18 cellular contexts compared by ENCODE assay signal in genomic region chr19:11397089-11397610, GRCh38. TPM values are rescaled to one million over a fixed set of nuclear protein-coding genes. Genes with fewer than 3 reads are reported as not detected.
DNase-seq lines count a peak whose midpoint lies in the region; ATAC-seq, FAIRE-seq and TF ChIP-seq lines count a peak whose summit lies in the region.
"Had no signal": no experiment of that assay in that cellular context is flagged by ENCODE, and none has a peak within 500 bp of the region (broad histone marks: within the 10 kb centered on the region; RNA-seq: fewer than 3 reads in every experiment).

No MANE protein-coding gene starts in this region.

- TF ChIP-seq CTCF in D721Med (IDR thresholded peaks at IDR 0.05; ENCODE audit: insufficient read depth, missing control alignments) (no peak), GM10266 (IDR thresholded peaks at IDR 0.05; ENCODE audit: control insufficient read depth, insufficient read depth, low read depth, missing control alignments) (no peak), H1 (IDR thresholded peaks at IDR 0.05; ENCODE audit: control extremely low read depth in 1 of 3, insufficient read depth in 1 of 3, low read depth in 1 of 3, low read length in 3 of 3) (no peak), osteoblast (IDR thresholded peaks at IDR 0.05; ENCODE audit: extremely low read depth, low read depth, low read length) (no peak)

- no peak overlapping the region for H3K27ac ChIP-seq in H1 (ENCODE audit: low read depth, low read length)
- H3K27ac ChIP-seq in osteoblast (ENCODE audit: low read depth, low read length) = no peak overlapping the region
- H3K27ac ChIP-seq in GM23248 = no peak overlapping the region
- H3K27ac ChIP-seq: KMS-11 had no signal

- H2AFZ ChIP-seq in H1 (ENCODE audit: low read length) (no peak overlapping the region), osteoblast (ENCODE audit: low read length) (no peak overlapping the region), GM23248 (no peak overlapping the region)

- H2BK12ac ChIP-seq in H1 (ENCODE audit: low read depth, low read length) = no peak overlapping the region

- H3K79me1 ChIP-seq in H1 (ENCODE audit: low read depth, low read length) = no peaks in the 10 kb centered on the region

- FAIRE-seq in D721Med (lab: Jason Lieb, UNC) = no peak
- no peak for FAIRE-seq in H1 (lab: Jason Lieb, UNC)
- FAIRE-seq: GM12891 had no signal

- H2BK5ac ChIP-seq in H1 (ENCODE audit: low read depth, low read length) = no peak overlapping the region

- H3K36me3 ChIP-seq in H1 (ENCODE audit: control insufficient read depth in 2 of 4, insufficient read depth in 4 of 4, low read length in 3 of 4) (peaks cover 0 to 24% (median 5%) of the 10 kb centered on the region in 4 experiments; a peak in 7 of 8 replicates), osteoblast (ENCODE audit: insufficient read depth, low read length) (no peaks in the 10 kb centered on the region), GM23248 (ENCODE audit: low read depth) (no peaks in the 10 kb centered on the region)
- H3K36me3 ChIP-seq: BE2C, HAP-1 had no signal

- no peaks in the 10 kb centered on the region for H3F3A ChIP-seq in GM23248 (ENCODE audit: insufficient read depth)

- peaks cover 0 to 2% (median 0%) of the 10 kb centered on the region in 4 experiments; a peak in 1 of 7 replicates for H3K4me1 ChIP-seq in H1 (replicated peaks in 1 of 4; ENCODE audit: control insufficient read depth in 3 of 4, insufficient read depth in 4 of 4, low read length in 3 of 4)
- H3K4me1 ChIP-seq in osteoblast (ENCODE audit: insufficient read depth, low read length) = no peaks in the 10 kb centered on the region
- no peaks in the 10 kb centered on the region for H3K4me1 ChIP-seq in GM23248 (ENCODE audit: insufficient read depth)
- H3K4me1 ChIP-seq: BE2C, HAP-1 had no signal

- no peak overlapping the region for H3K18ac ChIP-seq in H1 (ENCODE audit: extremely low read depth, low read length)

- in situ Hi-C loops in GM23248 (cut with MboI) = no loop called here

- no peaks in the 10 kb centered on the region for H3K79me2 ChIP-seq in H1 (ENCODE audit: control insufficient read depth in 1 of 2, insufficient read depth in 2 of 2, low read length in 2 of 2)
- H3K79me2 ChIP-seq in osteoblast (ENCODE audit: insufficient read depth, low read length) = no peaks in the 10 kb centered on the region
- no peaks in the 10 kb centered on the region for H3K79me2 ChIP-seq in GM23248 (ENCODE audit: insufficient read depth)

- no peak for TF ChIP-seq EP300 in H1 (IDR thresholded peaks at IDR 0.05; ENCODE audit: borderline replicate concordance in 1 of 2, low read depth in 2 of 2, low read length in 2 of 2)

- H2BK120ac ChIP-seq in H1 (replicated peaks; ENCODE audit: low read depth, low read length) = no peak overlapping the region

- ATAC-seq in GM18511 (IDR thresholded peaks at IDR 0.05; ENCODE audit: unreplicated experiment) = no peak

- H2AK5ac ChIP-seq in H1 (ENCODE audit: low read depth, low read length) = no peak overlapping the region

- H3K14ac ChIP-seq in H1 (ENCODE audit: insufficient read length) = no peak overlapping the region

- H3K4me3 ChIP-seq in H1 (ENCODE audit: extremely low read depth in 1 of 4, insufficient read depth in 2 of 4, low read depth in 3 of 4, low read length in 4 of 4) (no peak overlapping the region), osteoblast (ENCODE audit: insufficient read depth, low read length) (no peak overlapping the region), GM23248 (no peak overlapping the region)
- H3K4me3 ChIP-seq: HAP-1 had no signal

- H4K5ac ChIP-seq in H1 (ENCODE audit: insufficient read length, low read depth, low read length) = no peak overlapping the region

- no peak for TF ChIP-seq RAD21 in H1 (IDR thresholded peaks at IDR 0.05 in 1 of 2, conservative IDR thresholded peaks at IDR 0.05 in 1 of 2; ENCODE audit: low read depth in 2 of 2, low read length in 2 of 2)

- DNase-seq in D721Med (ENCODE audit: insufficient read length, low spot score) (peak; percentile 7), GM10266 (ENCODE audit: extremely low spot score) (peak; percentile 3), H1 (ENCODE audit: low read depth in 1 of 2, low spot score in 2 of 2) (no peak), osteoblast (ENCODE audit: insufficient read length, low spot score, missing footprints) (peak; percentile 4), GM23248 (no peak), OCI-M1 (lab: John Stamatoyannopoulos, UW) (no peak)
- DNase-seq: ACHN; BE2C; C1 segment of cervical spinal cord; CD4-positive, CD25-positive, alpha-beta regulatory T cell; DMS79 treated with DMSO at 0.1 percent for 48 hours; GF-D8; GOT3 had no signal

- no peak overlapping the region for H4K91ac ChIP-seq in H1 (replicated peaks; ENCODE audit: insufficient read length, low read length)

- H3K27me3 ChIP-seq in H1 (replicated peaks in 1 of 4; ENCODE audit: control insufficient read depth in 3 of 4, extremely low read depth in 1 of 4, insufficient read depth in 3 of 4, low read length in 3 of 4) (no peaks in the 10 kb centered on the region), osteoblast (ENCODE audit: insufficient read depth, low read length) (no peaks in the 10 kb centered on the region), GM23248 (replicated peaks; ENCODE audit: insufficient read depth) (no peaks in the 10 kb centered on the region)
- H3K27me3 ChIP-seq: BE2C had no signal

- no peak overlapping the region for H3K56ac ChIP-seq in H1 (replicated peaks; ENCODE audit: insufficient read length, low read depth, low read length)

- TF ChIP-seq POLR2A in H1 (IDR thresholded peaks at IDR 0.05; ENCODE audit: control extremely low read depth in 1 of 2, low read depth in 2 of 2, low read length in 2 of 2) = no peak

- no peaks in the 10 kb centered on the region for H3K9me2 ChIP-seq in GM23248 (ENCODE audit: insufficient read depth)

- WGBS in H1 (ENCODE audit: extremely low coverage in 1 of 2, insufficient coverage in 1 of 2, insufficient read length in 1 of 2, insufficient replicate concordance in 2 of 2, low coverage in 1 of 2, low lambda C conversion rate in 2 of 2, missing lambda C conversion rate in 1 of 2), 2 experiments = 92% methylated on average over 22 of the region's 22 CpGs; no CpG with 5 or more reads in 1 of the 2 experiments
- WGBS in GM23248 (ENCODE audit: low coverage in 1 of 2, low lambda C conversion rate in 2 of 2, missing lambda C conversion rate in 2 of 2), 2 experiments = 80% methylated on average over 20 to 22 of the region's 22 CpGs

- no peak overlapping the region for H2BK15ac ChIP-seq in H1 (ENCODE audit: low read length)

- peak overlapping the region; percentile 11; the same call in 1 of the 2 replicates for H4K8ac ChIP-seq in H1 (ENCODE audit: extremely low read depth, insufficient read depth, low read length)

- POLR2A ChIA-PET in H1 (lab: Charles Lee; ENCODE audit: partially characterized antibody) = interaction anchor here (0.6 to 2.1 kb wide), 6 partner anchors 10 to 1517 kb away, joined by 3 to 7 read pairs (median 5); partner anchors contain the start of genes CCDC159, EPOR and TMEM205

- H2BK20ac ChIP-seq in H1 (ENCODE audit: low read length) = no peak overlapping the region

- H3K9me3 ChIP-seq in H1 (ENCODE audit: insufficient read depth in 2 of 2, low read depth in 1 of 2, low read length in 1 of 2) = no peaks in the 10 kb centered on the region
- H3K9me3 ChIP-seq in osteoblast (ENCODE audit: low read depth, low read length) = no peaks in the 10 kb centered on the region
- no peaks in the 10 kb centered on the region for H3K9me3 ChIP-seq in GM23248 (ENCODE audit: low read depth)
- H3K9me3 ChIP-seq: BE2C, HAP-1 had no signal

- CTCF ChIA-PET in H1 (lab: Charles Lee; ENCODE audit: partially characterized antibody) = interaction anchor here (0.8 to 4.1 kb wide), 8 partner anchors 9 to 109 kb away, joined by 3 to 19 read pairs (median 4); partner anchors contain the start of genes ODAD3 and PRKCSH

- H3K23ac ChIP-seq in H1 (ENCODE audit: insufficient read length) = no peak overlapping the region

- H3K23me2 ChIP-seq in H1 (ENCODE audit: low read depth, low read length) = peaks cover 2% of the 10 kb centered on the region; the same call in 1 of the 2 replicates

- H3K4ac ChIP-seq in H1 (replicated peaks; ENCODE audit: insufficient read length, low read depth, low read length) = no peak overlapping the region

- H4K20me1 ChIP-seq in H1 (replicated peaks in 1 of 2; ENCODE audit: control insufficient read depth in 1 of 2, insufficient read depth in 2 of 2, low read length in 2 of 2) (no peaks in the 10 kb centered on the region), osteoblast (ENCODE audit: insufficient read depth, low read length) (no peaks in the 10 kb centered on the region), GM23248 (ENCODE audit: insufficient read depth) (no peaks in the 10 kb centered on the region)

- H3K4me2 ChIP-seq in H1 (ENCODE audit: insufficient read depth in 1 of 2, low read depth in 2 of 2, low read length in 2 of 2) (no peak overlapping the region), osteoblast (ENCODE audit: insufficient read depth, low read length) (no peak overlapping the region), GM23248 (ENCODE audit: unreplicated experiment) (no peak overlapping the region)
- H3K4me2 ChIP-seq: KMS-11 had no signal

- H3K9ac ChIP-seq in H1 (replicated peaks in 1 of 4; ENCODE audit: extremely low read depth in 1 of 4, low read depth in 3 of 4, low read length in 3 of 4) = no peak overlapping the region
- H3K9ac ChIP-seq in GM23248 = no peak overlapping the region
- H3K9ac ChIP-seq: KMS-11 had no signal

RNA-seq across cellular contexts. Expression of gene EPOR, which starts 13.0 kb away (rescaled TPM):
- total RNA-seq in H1 (2021; fragmentation: NEBNext Ultra II Directional; extraction: Animal tissue kit (Norgen Biotek cat#: 25700)) = 13.1 and 13.9 TPM in 2 replicates
- polyA plus RNA-seq in H1 (2011; rRNA removed) = 23.4 and 32.3 TPM in 2 replicates
- polyA plus RNA-seq in H1 (2011; cell fraction: cytosol; rRNA removed) = 19.0 TPM
- 55.0 TPM for polyA plus RNA-seq in H1 (2011; cell fraction: nucleus; rRNA removed)
- 12.4 to 18.7 TPM (median 16.6 TPM) in 4 replicates for polyA plus RNA-seq in H1 (2012, experiment 1 of 2)
- 16.9 TPM for polyA plus RNA-seq in H1 (2012, experiment 2 of 2)
- polyA plus RNA-seq in H1 (2013, experiment 1 of 2) = 11.1 TPM
- 11.9 TPM for polyA plus RNA-seq in H1 (2013, experiment 2 of 2)
- polyA minus RNA-seq in H1 (2011; rRNA and poly(A)+ RNA removed) = 6.0 and 6.9 TPM in 2 replicates
- polyA minus RNA-seq in H1 (2011; cell fraction: cytosol; rRNA and poly(A)+ RNA removed) = 13.9 TPM
- 11.4 TPM for polyA minus RNA-seq in H1 (2011; cell fraction: nucleus; rRNA and poly(A)+ RNA removed)
- total RNA-seq in osteoblast = 1.8 and 2.5 TPM in 2 replicates
- total RNA-seq in GM23248 (2014; rRNA removed; shearing (Covaris generic)) = 4.4 and 7.0 TPM in 2 replicates
- polyA plus RNA-seq in GM23248 (2016; fragmentation: Nextera tagmentation; extraction: Ambion mirVana) = 4.3 and 4.7 TPM in 2 replicates

RNA-seq across cellular contexts. Expression of gene RGL3, which starts 22.0 kb away (rescaled TPM):
- total RNA-seq in H1 (2021; fragmentation: NEBNext Ultra II Directional; extraction: Animal tissue kit (Norgen Biotek cat#: 25700)) = 40.9 and 47.8 TPM in 2 replicates
- 36.9 and 78.7 TPM in 2 replicates for polyA plus RNA-seq in H1 (2011; rRNA removed)
- 38.6 TPM for polyA plus RNA-seq in H1 (2011; cell fraction: cytosol; rRNA removed)
- 197 TPM for polyA plus RNA-seq in H1 (2011; cell fraction: nucleus; rRNA removed)
- 64.9 to 73.8 TPM (median 68.2 TPM) in 4 replicates for polyA plus RNA-seq in H1 (2012, experiment 1 of 2)
- polyA plus RNA-seq in H1 (2012, experiment 2 of 2) = 31.6 TPM
- polyA plus RNA-seq in H1 (2013, experiment 1 of 2) = 47.6 TPM
- polyA plus RNA-seq in H1 (2013, experiment 2 of 2) = 46.6 TPM
- polyA minus RNA-seq in H1 (2011; rRNA and poly(A)+ RNA removed) = 11.1 and 14.8 TPM in 2 replicates
- 29.8 TPM for polyA minus RNA-seq in H1 (2011; cell fraction: cytosol; rRNA and poly(A)+ RNA removed)
- 57.1 TPM for polyA minus RNA-seq in H1 (2011; cell fraction: nucleus; rRNA and poly(A)+ RNA removed)
- 0.29 and 0.36 TPM in 2 replicates for total RNA-seq in osteoblast
- total RNA-seq in GM23248 (2014; rRNA removed; shearing (Covaris generic)) = 0.54 and 5.9 TPM in 2 replicates
- polyA plus RNA-seq in GM23248 (2016; fragmentation: Nextera tagmentation; extraction: Ambion mirVana) = 0.43 and 1.4 TPM in 2 replicates
- total RNA-seq: CD4-positive, CD25-positive, alpha-beta regulatory T cell had no signal
- polyA plus RNA-seq: CD4-positive, CD25-positive, alpha-beta regulatory T cell had no signal

RNA-seq across cellular contexts. Expression of gene SWSAP1, which starts 22.7 kb away (rescaled TPM):
- 3.1 and 3.2 TPM in 2 replicates for total RNA-seq in H1 (2021; fragmentation: NEBNext Ultra II Directional; extraction: Animal tissue kit (Norgen Biotek cat#: 25700))
- polyA plus RNA-seq in H1 (2011; rRNA removed) = 5.1 and 5.2 TPM in 2 replicates
- 3.7 TPM for polyA plus RNA-seq in H1 (2011; cell fraction: cytosol; rRNA removed)
- 3.3 TPM for polyA plus RNA-seq in H1 (2011; cell fraction: nucleus; rRNA removed)
- polyA plus RNA-seq in H1 (2012, experiment 1 of 2) = 2.0 to 4.0 TPM (median 3.5 TPM) in 4 replicates
- polyA plus RNA-seq in H1 (2012, experiment 2 of 2) = 3.0 TPM
- 4.8 TPM for polyA plus RNA-seq in H1 (2013, experiment 1 of 2)
- polyA plus RNA-seq in H1 (2013, experiment 2 of 2) = 4.5 TPM
- polyA minus RNA-seq in H1 (2011; rRNA and poly(A)+ RNA removed) = 0.76 and 1.2 TPM in 2 replicates
- polyA minus RNA-seq in H1 (2011; cell fraction: cytosol; rRNA and poly(A)+ RNA removed) = 2.0 TPM
- polyA minus RNA-seq in H1 (2011; cell fraction: nucleus; rRNA and poly(A)+ RNA removed) = 2.6 TPM
- total RNA-seq in osteoblast = 0.72 and 0.88 TPM in 2 replicates
- total RNA-seq in GM23248 (2014; rRNA removed; shearing (Covaris generic)) = 0.32 TPM in 1 of 2 replicates, not detected in the other
- polyA plus RNA-seq in GM23248 (2016; fragmentation: Nextera tagmentation; extraction: Ambion mirVana) = 1.3 and 1.4 TPM in 2 replicates

RNA-seq across cellular contexts. Expression of gene ODAD3, which starts 37.8 kb away (rescaled TPM):
- 1.6 and 2.2 TPM in 2 replicates for total RNA-seq in H1 (2021; fragmentation: NEBNext Ultra II Directional; extraction: Animal tissue kit (Norgen Biotek cat#: 25700))
- 2.1 and 4.4 TPM in 2 replicates for polyA plus RNA-seq in H1 (2011; rRNA removed)
- polyA plus RNA-seq in H1 (2011; cell fraction: cytosol; rRNA removed) = 3.0 TPM
- 2.9 TPM for polyA plus RNA-seq in H1 (2011; cell fraction: nucleus; rRNA removed)
- polyA plus RNA-seq in H1 (2012, experiment 1 of 2) = 2.2 to 3.8 TPM (median 3.1 TPM) in 4 replicates
- 2.0 TPM for polyA plus RNA-seq in H1 (2012, experiment 2 of 2)
- 4.0 TPM for polyA plus RNA-seq in H1 (2013, experiment 1 of 2)
- polyA plus RNA-seq in H1 (2013, experiment 2 of 2) = 4.2 TPM
- 0.24 and 0.25 TPM in 2 replicates for polyA minus RNA-seq in H1 (2011; rRNA and poly(A)+ RNA removed)
- polyA minus RNA-seq in H1 (2011; cell fraction: cytosol; rRNA and poly(A)+ RNA removed) = 0.95 TPM
- polyA minus RNA-seq in H1 (2011; cell fraction: nucleus; rRNA and poly(A)+ RNA removed) = 0.30 TPM
- total RNA-seq in osteoblast = under 0.01 TPM in 2 replicates
- 0.54 TPM in 1 of 2 replicates, not detected in the other for total RNA-seq in GM23248 (2014; rRNA removed; shearing (Covaris generic))
- 0.44 and 0.95 TPM in 2 replicates for polyA plus RNA-seq in GM23248 (2016; fragmentation: Nextera tagmentation; extraction: Ambion mirVana)
- total RNA-seq: CD4-positive, CD25-positive, alpha-beta regulatory T cell; HT-29 had no signal
- polyA plus RNA-seq: CD4-positive, CD25-positive, alpha-beta regulatory T cell had no signal

RNA-seq across cellular contexts. Expression of gene PRKCSH, which starts 38.3 kb away (rescaled TPM):
- total RNA-seq in H1 (2021; fragmentation: NEBNext Ultra II Directional; extraction: Animal tissue kit (Norgen Biotek cat#: 25700)) = 337 and 341 TPM in 2 replicates
- polyA plus RNA-seq in H1 (2011; rRNA removed) (97.2 and 267 TPM in 2 replicates), GM23248 (2016; fragmentation: Nextera tagmentation; extraction: Ambion mirVana) (94.1 and 104 TPM in 2 replicates)
- 109 TPM for polyA plus RNA-seq in H1 (2011; cell fraction: cytosol; rRNA removed)
- 496 TPM for polyA plus RNA-seq in H1 (2011; cell fraction: nucleus; rRNA removed)
- 197 to 438 TPM (median 349 TPM) in 4 replicates for polyA plus RNA-seq in H1 (2012, experiment 1 of 2)
- polyA plus RNA-seq in H1 (2012, experiment 2 of 2) = 305 TPM
- 349 TPM for polyA plus RNA-seq in H1 (2013, experiment 1 of 2)
- 317 TPM for polyA plus RNA-seq in H1 (2013, experiment 2 of 2)
- polyA minus RNA-seq in H1 (2011; rRNA and poly(A)+ RNA removed) = 114 and 172 TPM in 2 replicates
- 276 TPM for polyA minus RNA-seq in H1 (2011; cell fraction: cytosol; rRNA and poly(A)+ RNA removed)
- 164 TPM for polyA minus RNA-seq in H1 (2011; cell fraction: nucleus; rRNA and poly(A)+ RNA removed)
- total RNA-seq in osteoblast = 117 and 119 TPM in 2 replicates
- total RNA-seq in GM23248 (2014; rRNA removed; shearing (Covaris generic)) = 118 and 142 TPM in 2 replicates

Comparison
In these comparisons a context has a peak if more than half of its experiments do, and no peak if none do; other contexts are left out.
1. DNase-seq: peak in D721Med (single experiment), GM10266 (single experiment) and osteoblast (single experiment); none in H1 (0 of 2), GM23248 (single experiment) and OCI-M1 (single experiment).